Comparison of ENCODE assay signal across 13 cellular contexts in genomic region chr7:5836173-5836572, GRCh38. TPM values are rescaled to one million over a fixed set of nuclear protein-coding genes. Genes with fewer than 3 reads are reported as not detected.
"Had no signal": no experiment of that assay in that cellular context is flagged by ENCODE, and none has a peak within 500 bp of the region (broad histone marks: within the 10 kb centered on the region; RNA-seq: fewer than 3 reads in every experiment).

No MANE protein-coding gene starts in this region.

RNA-seq across cellular contexts. Expression of gene OCM, which starts 44.4 kb away (rescaled TPM):
- total RNA-seq: aorta, endothelial cell of umbilical vein, esophagus muscularis mucosa, gastroesophageal sphincter, heart left ventricle, kidney epithelial cell, left lung, lung microvascular endothelial cell, neural crest cell, omental fat pad, posterior vena cava, urinary bladder had no signal
- polyA plus RNA-seq: endothelial cell of umbilical vein, heart left ventricle, SK-N-SH, urinary bladder had no signal
